10 cellular contexts compared by ENCODE assay signal in the genomic region with DNA sequence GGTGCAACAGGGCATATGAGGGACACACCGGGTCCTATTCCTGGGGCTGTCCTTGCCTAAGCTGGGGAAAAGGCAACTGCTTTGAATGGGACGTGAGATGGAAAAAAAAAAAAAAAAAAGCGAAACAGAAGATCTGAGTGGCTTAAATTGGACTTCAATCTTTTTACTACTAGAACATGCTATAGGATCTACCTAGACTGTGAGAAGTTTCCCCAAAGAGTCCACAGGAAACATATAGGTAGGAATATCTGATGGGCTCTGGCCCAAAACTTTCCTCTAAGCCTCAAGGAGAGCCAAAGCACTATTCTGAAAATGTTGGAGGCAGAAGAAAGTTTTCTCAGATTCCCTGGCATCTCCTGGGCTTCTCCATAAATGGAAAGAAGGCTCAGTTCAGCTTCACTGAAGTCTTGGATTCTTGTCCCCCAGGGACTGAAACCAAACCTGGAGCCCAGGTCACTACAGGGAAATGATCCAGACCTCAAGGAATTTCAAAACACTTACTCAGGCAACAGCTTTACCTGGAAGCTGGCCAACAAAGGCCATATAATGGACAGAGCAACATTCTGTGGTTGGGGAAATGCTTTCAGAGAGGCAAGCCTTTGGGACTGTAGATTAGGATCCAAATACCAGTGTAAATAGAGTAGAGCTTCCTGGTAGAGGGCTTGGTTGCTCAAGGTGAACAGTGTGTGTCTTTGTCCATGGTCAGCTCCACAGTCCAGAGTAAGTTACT. TPM values are rescaled to one million over a fixed set of nuclear protein-coding genes. Genes with fewer than 3 reads are reported as not detected.
DNase-seq lines count a peak whose midpoint lies in the region; ATAC-seq, FAIRE-seq and TF ChIP-seq lines count a peak whose summit lies in the region.
"Had no signal": no experiment of that assay in that cellular context is flagged by ENCODE, and none has a peak within 500 bp of the region (broad histone marks: within the 10 kb centered on the region; RNA-seq: fewer than 3 reads in every experiment).

No MANE protein-coding gene starts in this region.

- ATAC-seq in left ventricle myocardium superior (no peak), GM21723 (IDR thresholded peaks at IDR 0.05; ENCODE audit: unreplicated experiment) (no peak), GM18909 (IDR thresholded peaks at IDR 0.05; ENCODE audit: poor library complexity, unreplicated experiment) (no peak)

- H3K36me3 ChIP-seq in cardiac muscle cell (no peaks in the 10 kb centered on the region), kidney (ENCODE audit: control insufficient read depth in 1 of 2, insufficient read depth in 2 of 2, low read length in 2 of 2) (no peaks in the 10 kb centered on the region)
- H3K36me3 ChIP-seq: BLaER1 had no signal

- no peaks in the 10 kb centered on the region for H3K27me3 ChIP-seq in cardiac muscle cell
- H3K27me3 ChIP-seq: BLaER1 had no signal

- no peak overlapping the region for H3K9ac ChIP-seq in kidney (ENCODE audit: low read length in 2 of 2)
- H3K9ac ChIP-seq: BLaER1 had no signal

- H3K4me3 ChIP-seq in cardiac muscle cell (no peak overlapping the region), kidney (ENCODE audit: low read length in 2 of 2) (no peak overlapping the region)
- H3K4me3 ChIP-seq: BLaER1 had no signal

- no peaks in the 10 kb centered on the region for H3K9me3 ChIP-seq in cardiac muscle cell (ENCODE audit: low read depth)
- H3K9me3 ChIP-seq in kidney (ENCODE audit: control insufficient read depth in 1 of 2, low read length in 2 of 2), result peaks cover 5 to 10% of the 10 kb centered on the region in 2 donors

- no peaks in the 10 kb centered on the region for H3K4me1 ChIP-seq in cardiac muscle cell (ENCODE audit: low read depth)
- no peaks in the 10 kb centered on the region for H3K4me1 ChIP-seq in kidney (ENCODE audit: control insufficient read depth in 1 of 2, insufficient read depth in 1 of 2, low read depth in 1 of 2, low read length in 2 of 2)
- H3K4me1 ChIP-seq: BLaER1 had no signal

- DNase-seq in cardiac muscle cell (ENCODE audit: low read depth in 1 of 2, low spot score in 1 of 2) (peak; percentile 60 to 96), left ventricle myocardium superior (no peak), amniotic stem cell (lab: John Stamatoyannopoulos, UW) (peak; percentile 71), kidney (no peak), NCI-H524 treated with DMSO at 0.1 percent for 48 hours (lab: John Stamatoyannopoulos, UW) (no peak), CD1c-positive myeloid dendritic cell (ENCODE audit: extremely low spot score) (no peak)

- peak overlapping the region; percentile 1 for H3K27ac ChIP-seq in cardiac muscle cell
- peak overlapping the region; percentile 55 to 59 for H3K27ac ChIP-seq in kidney (ENCODE audit: low read depth in 2 of 2, low read length in 2 of 2)
- H3K27ac ChIP-seq: BLaER1 had no signal

- no peak for FAIRE-seq in kidney (lab: Jason Lieb, UNC)

- TF ChIP-seq CTCF in cardiac muscle cell (IDR thresholded peaks at IDR 0.05; ENCODE audit: low read depth, low read length), result no peak
- TF ChIP-seq CTCF in kidney (IDR thresholded peaks at IDR 0.05; ENCODE audit: borderline replicate concordance, extremely low read depth, insufficient read depth), result no peak

- intact Hi-C loops in left ventricle myocardium superior (cut with micrococcal nuclease) (no loop called here), kidney (cut with DNase I) (no loop called here)

RNA-seq across cellular contexts. Expression of a gene that starts 56.9 kb away (rescaled TPM):
- total RNA-seq in cardiac muscle cell (2.3 and 4.9 TPM in 2 replicates), left ventricle myocardium superior (3.2 TPM), kidney (276 TPM)
- polyA plus RNA-seq in cardiac muscle cell (1.3 and 2.0 TPM in 2 replicates), kidney (ENCODE audit: insufficient read depth, low read depth, low replicate concordance) (28.8 TPM)
- total RNA-seq: T-helper 1 cell treated with Interleukin-12 subunit alpha and Interleukin-12 subunit beta and Interleukin-4 antibody, amounts not matched to agents 30 ng/mL and 1 ng/mL, for 36 hours had no signal

Comparison
In these comparisons a context has a peak if more than half of its experiments do, and no peak if none do; other contexts are left out.
1. DNase-seq: peak in cardiac muscle cell (2 of 2) and amniotic stem cell (single experiment); none in left ventricle myocardium superior (single experiment), kidney (single experiment), NCI-H524 treated with DMSO at 0.1 percent for 48 hours (single experiment) and CD1c-positive myeloid dendritic cell (single experiment).
2. RNA of a gene that starts 56.9 kb away (total RNA-seq): 276 TPM in kidney (single experiment); 2.3 to 4.9 TPM in cardiac muscle cell and 3.2 TPM in left ventricle myocardium superior (single experiment); every median in the first group is over 10 times any median in the second.